In the genomic region with DNA sequence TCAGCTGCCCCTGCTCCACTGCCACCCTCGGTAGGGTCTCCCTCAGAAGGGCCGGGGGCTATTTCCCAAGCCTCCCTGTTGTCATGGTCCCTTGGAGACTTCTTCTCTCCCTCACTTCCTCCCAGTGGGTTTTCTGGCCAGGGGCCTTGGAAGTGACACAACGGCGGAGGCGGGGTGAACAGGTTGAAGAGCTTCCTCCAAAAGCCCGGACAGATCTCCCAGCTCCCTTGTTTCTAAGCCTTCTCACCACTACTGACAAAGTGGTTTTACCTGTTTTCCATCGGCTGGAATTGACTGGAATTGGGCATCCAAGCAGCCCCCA, we compare ENCODE assay signal across 8 cellular contexts. TPM values are rescaled to one million over a fixed set of nuclear protein-coding genes. Genes with fewer than 3 reads are reported as not detected.
DNase-seq lines count a peak whose midpoint lies in the region; ATAC-seq, FAIRE-seq and TF ChIP-seq lines count a peak whose summit lies in the region.

No MANE protein-coding gene starts in this region.

- H3K36me3 ChIP-seq in keratinocyte (ENCODE audit: control insufficient read depth in 2 of 2, extremely low read depth in 1 of 2, insufficient read depth in 2 of 2, low read length in 2 of 2) (peaks cover 20 to 22% of the 10 kb centered on the region in 2 experiments), thoracic aorta (no peaks in the 10 kb centered on the region)

- dilution Hi-C loops in keratinocyte (cut with MboI; ENCODE audit: extremely low pct_ligation_motif_present, low sequenced_read_pairs), result no loop called here

- H3K4me2 ChIP-seq in keratinocyte (ENCODE audit: control insufficient read depth, extremely low read depth, insufficient read depth, low read depth, low read length), result peak overlapping the region; percentile 67

- H4K20me1 ChIP-seq in keratinocyte (ENCODE audit: control insufficient read depth, extremely low read depth, insufficient read depth, low read length), result peaks cover 87% of the 10 kb centered on the region

- ATAC-seq in thoracic aorta (ENCODE audit: insufficient number of reproducible peaks, low FRiP score, low read depth), result no peak
- ATAC-seq in HG03432 (IDR thresholded peaks at IDR 0.05; ENCODE audit: unreplicated experiment), result no peak
- no peak for ATAC-seq in HG03196 (IDR thresholded peaks at IDR 0.05; ENCODE audit: unreplicated experiment)

- peak; percentile 20 for FAIRE-seq in keratinocyte (lab: Jason Lieb, UNC)

- H3K27ac ChIP-seq in keratinocyte (ENCODE audit: control insufficient read depth, insufficient read depth, low read length) (peak overlapping the region; percentile 55), thoracic aorta (peak overlapping the region; percentile 76 to 97)

- H3K4me1 ChIP-seq in keratinocyte (ENCODE audit: control insufficient read depth, extremely low read depth, insufficient read depth, low read length) (peaks cover 93% of the 10 kb centered on the region), thoracic aorta (ENCODE audit: control insufficient read depth in 1 of 2, low read depth in 2 of 2) (peaks cover 97 to 99% of the 10 kb centered on the region in 2 donors)

- no peaks in the 10 kb centered on the region for H3K27me3 Mint-ChIP-seq in T-helper 1 cell treated with Interleukin-12 subunit alpha and Interleukin-12 subunit beta and Interleukin-4 antibody, amounts not matched to agents 30 μg/mL and 1 μg/mL, for 36 hours (ENCODE audit: low read depth)
- no peaks in the 10 kb centered on the region for H3K27me3 Mint-ChIP-seq in activated T-helper 1 cell treated with anti-CD3 and anti-CD28 coated beads, Interleukin-12 subunit alpha, Interleukin-12 subunit beta, Interleukin-2, Interleukin-4 antibody, amounts not matched to agents 30 ng/mL and 10 ng/mL and 1 ng/mL, durations not matched to agents 14 hours and 24 hours and 36 hours (ENCODE audit: insufficient read depth)

- intact Hi-C loops in activated T-helper 1 cell treated with anti-CD3 and anti-CD28 coated beads, Interleukin-12 subunit alpha, Interleukin-12 subunit beta, Interleukin-2, Interleukin-4 antibody, amounts not matched to agents 30 ng/mL and 10 ng/mL and 1 ng/mL, durations not matched to agents 14 hours and 24 hours and 36 hours (cut with micrococcal nuclease), result no loop called here

- DNase-seq in T-helper 1 cell, result no peak
- DNase-seq in activated T-helper 1 cell treated with anti-CD3 and anti-CD28 coated beads, Interleukin-12 subunit alpha, Interleukin-12 subunit beta, Interleukin-2, Interleukin-4 antibody, amounts not matched to agents 30 ng/mL and 10 ng/mL and 1 ng/mL, durations not matched to agents 14 hours and 24 hours and 36 hours (ENCODE audit: low spot score), result no peak
- no peak for DNase-seq in keratinocyte (ENCODE audit: low read depth, low spot score)
- no peak for DNase-seq in thoracic aorta (ENCODE audit: low spot score)
- no peak for DNase-seq in NCI-H1694 (lab: John Stamatoyannopoulos, UW)

- no peaks in the 10 kb centered on the region for H3K9me3 Mint-ChIP-seq in T-helper 1 cell treated with Interleukin-12 subunit alpha and Interleukin-12 subunit beta and Interleukin-4 antibody, amounts not matched to agents 30 μg/mL and 1 μg/mL, for 36 hours
- H3K9me3 Mint-ChIP-seq in activated T-helper 1 cell treated with anti-CD3 and anti-CD28 coated beads, Interleukin-12 subunit alpha, Interleukin-12 subunit beta, Interleukin-2, Interleukin-4 antibody, amounts not matched to agents 30 ng/mL and 10 ng/mL and 1 ng/mL, durations not matched to agents 14 hours and 24 hours and 36 hours, result no peaks in the 10 kb centered on the region

- peaks cover under 1% of the 10 kb centered on the region for H3K9me1 ChIP-seq in keratinocyte (ENCODE audit: control insufficient read depth, extremely low read depth, insufficient read depth, low read length)

- peaks cover 99% of the 10 kb centered on the region for H3K79me2 ChIP-seq in keratinocyte (ENCODE audit: control insufficient read depth, insufficient read depth, low read length)

- TF ChIP-seq CTCF in keratinocyte (optimal IDR thresholded peaks at IDR 0.05 in 1 of 3, IDR thresholded peaks at IDR 0.05 in 1 of 3, conservative IDR thresholded peaks at IDR 0.05 in 1 of 3; ENCODE audit: extremely low read depth in 1 of 3, insufficient read depth in 2 of 3, low read length in 3 of 3) (no peak), thoracic aorta (IDR thresholded peaks at IDR 0.05) (no peak)

- H3K36me3 Mint-ChIP-seq in T-helper 1 cell treated with Interleukin-12 subunit alpha and Interleukin-12 subunit beta and Interleukin-4 antibody, amounts not matched to agents 30 μg/mL and 1 μg/mL, for 36 hours (ENCODE audit: low read depth), result peaks cover 57% of the 10 kb centered on the region
- H3K36me3 Mint-ChIP-seq in activated T-helper 1 cell treated with anti-CD3 and anti-CD28 coated beads, Interleukin-12 subunit alpha, Interleukin-12 subunit beta, Interleukin-2, Interleukin-4 antibody, amounts not matched to agents 30 ng/mL and 10 ng/mL and 1 ng/mL, durations not matched to agents 14 hours and 24 hours and 36 hours (ENCODE audit: low read depth), result peaks cover 59% of the 10 kb centered on the region

- no peaks in the 10 kb centered on the region for H3K27me3 ChIP-seq in keratinocyte (ENCODE audit: control insufficient read depth, extremely low read depth, insufficient read depth, low read length)
- no peaks in the 10 kb centered on the region for H3K27me3 ChIP-seq in thoracic aorta (replicated peaks; ENCODE audit: insufficient read depth)

- H3K9me3 ChIP-seq in keratinocyte (ENCODE audit: control insufficient read depth, low read depth, low read length) (no peaks in the 10 kb centered on the region), thoracic aorta (no peaks in the 10 kb centered on the region)

- peaks cover 86% of the 10 kb centered on the region for H3K4me1 Mint-ChIP-seq in T-helper 1 cell treated with Interleukin-12 subunit alpha and Interleukin-12 subunit beta and Interleukin-4 antibody, amounts not matched to agents 30 μg/mL and 1 μg/mL, for 36 hours (ENCODE audit: low read depth)
- H3K4me1 Mint-ChIP-seq in activated T-helper 1 cell treated with anti-CD3 and anti-CD28 coated beads, Interleukin-12 subunit alpha, Interleukin-12 subunit beta, Interleukin-2, Interleukin-4 antibody, amounts not matched to agents 30 ng/mL and 10 ng/mL and 1 ng/mL, durations not matched to agents 14 hours and 24 hours and 36 hours (ENCODE audit: low read depth), result peaks cover 94% of the 10 kb centered on the region

- peak overlapping the region; percentile 97 for H3K27ac Mint-ChIP-seq in T-helper 1 cell treated with Interleukin-12 subunit alpha and Interleukin-12 subunit beta and Interleukin-4 antibody, amounts not matched to agents 30 μg/mL and 1 μg/mL, for 36 hours
- peak overlapping the region; percentile 93 for H3K27ac Mint-ChIP-seq in activated T-helper 1 cell treated with anti-CD3 and anti-CD28 coated beads, Interleukin-12 subunit alpha, Interleukin-12 subunit beta, Interleukin-2, Interleukin-4 antibody, amounts not matched to agents 30 ng/mL and 10 ng/mL and 1 ng/mL, durations not matched to agents 14 hours and 24 hours and 36 hours

- H3K9ac ChIP-seq in keratinocyte (ENCODE audit: control insufficient read depth, extremely low read depth, insufficient read depth, low read length), result peak overlapping the region; percentile 17

- H3K4me3 ChIP-seq in keratinocyte (ENCODE audit: control insufficient read depth in 2 of 3, extremely low read depth in 1 of 3, insufficient read depth in 2 of 3, low read depth in 1 of 3, low read length in 3 of 3), result no peak overlapping the region
- peak overlapping the region; percentile 60 for H3K4me3 ChIP-seq in thoracic aorta

- no peak overlapping the region for H2AFZ ChIP-seq in keratinocyte (ENCODE audit: control insufficient read depth, low read length)

- peak overlapping the region; percentile 53 for H3K4me3 Mint-ChIP-seq in T-helper 1 cell treated with Interleukin-12 subunit alpha and Interleukin-12 subunit beta and Interleukin-4 antibody, amounts not matched to agents 30 μg/mL and 1 μg/mL, for 36 hours
- peak overlapping the region; percentile 56 for H3K4me3 Mint-ChIP-seq in activated T-helper 1 cell treated with anti-CD3 and anti-CD28 coated beads, Interleukin-12 subunit alpha, Interleukin-12 subunit beta, Interleukin-2, Interleukin-4 antibody, amounts not matched to agents 30 ng/mL and 10 ng/mL and 1 ng/mL, durations not matched to agents 14 hours and 24 hours and 36 hours

RNA-seq across cellular contexts. Expression of gene MYH9, which starts 14.5 kb away (rescaled TPM):
- 618 and 639 TPM in 2 replicates for total RNA-seq in activated T-helper 1 cell treated with anti-CD3 and anti-CD28 coated beads, Interleukin-12 subunit alpha, Interleukin-12 subunit beta, Interleukin-2, Interleukin-4 antibody, amounts not matched to agents 30 ng/mL and 10 ng/mL and 1 ng/mL, durations not matched to agents 14 hours and 24 hours and 36 hours
- polyA plus RNA-seq in keratinocyte, result 277 to 489 TPM (median 351 TPM) in 3 replicates
- 526 TPM for polyA plus RNA-seq in keratinocyte (2011; ENCODE audit: low read depth)
- 357 and 388 TPM in 2 replicates for polyA plus RNA-seq in keratinocyte (2011; cell fraction: cytosol; rRNA removed)
- polyA plus RNA-seq in keratinocyte (2011; cell fraction: nucleus; rRNA removed), result 864 and 995 TPM in 2 replicates
- 168 and 903 TPM in 2 replicates for polyA plus RNA-seq in keratinocyte (2012; ENCODE audit: low replicate concordance)
- polyA minus RNA-seq in keratinocyte, result 752 to 1,882 TPM (median 1,066 TPM) in 3 replicates
- 461 TPM for polyA minus RNA-seq in keratinocyte (2011; cell fraction: cytosol; rRNA and poly(A)+ RNA removed)
- polyA minus RNA-seq in keratinocyte (2011; cell fraction: nucleus; rRNA and poly(A)+ RNA removed), result 623 and 1,627 TPM in 2 replicates
- 1,000 to 10,000 TPM; 1,447 to 1,631 TPM for total RNA-seq in thoracic aorta
